Comparison of ENCODE assay signal across 16 cellular contexts in the genomic region with DNA sequence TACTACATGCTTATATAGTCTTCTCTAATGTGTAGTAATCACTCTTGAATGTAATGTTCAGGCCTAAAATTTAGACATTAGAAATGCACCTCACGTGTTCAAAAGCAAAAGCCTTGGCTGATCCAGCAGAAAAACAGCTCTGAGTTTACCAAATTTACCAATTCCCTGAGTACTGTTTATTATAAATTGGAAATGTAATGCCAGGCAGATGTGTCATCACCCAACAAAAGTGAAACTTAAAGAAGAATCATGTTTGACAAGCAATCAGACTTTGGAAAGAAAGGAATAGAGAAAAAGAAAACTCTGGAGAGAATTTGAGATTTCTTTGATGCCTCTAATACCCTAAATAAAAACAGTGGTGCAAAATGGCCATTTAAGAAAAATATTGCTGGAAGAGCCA. TPM values are rescaled to one million over a fixed set of nuclear protein-coding genes. Genes with fewer than 3 reads are reported as not detected.
DNase-seq lines count a peak whose midpoint lies in the region; ATAC-seq and TF ChIP-seq lines count a peak whose summit lies in the region.
"Had no signal": no experiment of that assay in that cellular context is flagged by ENCODE, and none has a peak within 500 bp of the region (broad histone marks: within the 10 kb centered on the region; RNA-seq: fewer than 3 reads in every experiment).

No MANE protein-coding gene starts in this region.

- peak overlapping the region; percentile 26 for H3K9ac ChIP-seq in fibroblast of lung (ENCODE audit: insufficient read depth, low read length)
- H3K9ac ChIP-seq: BLaER1 had no signal

- H3K27me3 ChIP-seq in fibroblast of lung (ENCODE audit: control insufficient read depth, insufficient read depth, low read length): no peaks in the 10 kb centered on the region
- H3K27me3 ChIP-seq: BLaER1, esophagus squamous epithelium had no signal

- TF ChIP-seq CTCF in fibroblast of lung (conservative IDR thresholded peaks at IDR 0.05 in 1 of 2, IDR thresholded peaks at IDR 0.05 in 1 of 2; ENCODE audit: low read depth in 1 of 2, low read length in 2 of 2): no peak

- peak overlapping the region; percentile 34 for H3K27ac ChIP-seq in fibroblast of lung (ENCODE audit: insufficient read depth, low read length)
- H3K27ac ChIP-seq: BLaER1, lower lobe of right lung had no signal

- peak; percentile 76 for DNase-seq in ELR (ENCODE audit: low read depth)
- DNase-seq in SK-MEL-5 (ENCODE audit: low read depth, low spot score): peak; percentile 15
- DNase-seq in fibroblast of lung (ENCODE audit: low read depth in 2 of 2): peak; percentile 27 to 89
- peak; percentile 34 for DNase-seq in skeletal muscle cell (ENCODE audit: low read depth)
- DNase-seq in GDM1 (lab: John Stamatoyannopoulos, UW): no peak
- no peak for DNase-seq in iPS-NIHi11 (ENCODE audit: low spot score)
- DNase-seq in activated naive CD4-positive, alpha-beta T cell treated with anti-CD3 and anti-CD28 coated beads, Interleukin-2, amount 50 U/mL, for 16 hours: no peak
- DNase-seq: activated B cell treated with CpG ODN at 0.5 μM for 24 hours; activated effector memory CD4-positive, alpha-beta T cell treated with Interleukin-2 at 50 U/mL for 16 hours; aorta; esophagus squamous epithelium; lower lobe of right lung; NCI-H2171 had no signal

- no peaks in the 10 kb centered on the region for H3K79me2 ChIP-seq in fibroblast of lung (ENCODE audit: control insufficient read depth, insufficient read depth, low read length)

- no peaks in the 10 kb centered on the region for H3K36me3 ChIP-seq in fibroblast of lung (ENCODE audit: control insufficient read depth, insufficient read depth, low read length)
- H3K36me3 ChIP-seq: BLaER1, esophagus squamous epithelium, lower lobe of right lung had no signal

- peaks cover 6% of the 10 kb centered on the region for H3K4me1 ChIP-seq in fibroblast of lung (ENCODE audit: control insufficient read depth, extremely low read depth, insufficient read depth, low read length)
- H3K4me1 ChIP-seq: lower lobe of right lung had no signal

- no peaks in the 10 kb centered on the region for H4K20me1 ChIP-seq in fibroblast of lung (ENCODE audit: control insufficient read depth, extremely low read depth, insufficient read depth, low read length)
- H4K20me1 ChIP-seq: BLaER1 had no signal

- H3K9me3 ChIP-seq in fibroblast of lung (ENCODE audit: control insufficient read depth, insufficient read depth, low read depth, low read length): no peaks in the 10 kb centered on the region
- H3K9me3 ChIP-seq: BLaER1, esophagus squamous epithelium, lower lobe of right lung had no signal

- H3K4me2 ChIP-seq in fibroblast of lung (ENCODE audit: extremely low read depth, insufficient read depth, low read length): peak overlapping the region; percentile 91
- H3K4me2 ChIP-seq: BLaER1 had no signal

- peak overlapping the region in 1 of 4 experiments; percentile 27 for H3K4me3 ChIP-seq in fibroblast of lung (replicated peaks in 1 of 4; ENCODE audit: control extremely low read depth in 1 of 4, insufficient read depth in 1 of 4, low read depth in 3 of 4, low read length in 4 of 4)
- H3K4me3 ChIP-seq in skeletal muscle cell (ENCODE audit: low read depth, low read length): no peak overlapping the region
- H3K4me3 ChIP-seq: BLaER1, esophagus squamous epithelium, lower lobe of right lung had no signal

- no peak for ATAC-seq in GM21723 (IDR thresholded peaks at IDR 0.05; ENCODE audit: unreplicated experiment)
- ATAC-seq: natural killer cell treated with Interleukin-12 subunit alpha and Interleukin-12 subunit beta and Interleukin-15 and Interleukin-18, amount 100 ng/mL, for 72 hours had no signal

- no peak overlapping the region for H2AFZ ChIP-seq in fibroblast of lung (ENCODE audit: low read length)

- in situ Hi-C loops in SK-MEL-5 (cut with HindIII; ENCODE audit: low pct_unique_long_range_greater_than_20kb, low sequenced_read_pairs): no loop called here

RNA-seq across cellular contexts. Expression of a gene that starts 26.5 kb away (rescaled TPM):
- total RNA-seq in SK-MEL-5 (2014; rRNA removed; shearing (Covaris generic)): 108 and 114 TPM in 2 replicates
- polyA plus RNA-seq in SK-MEL-5 (2015; cell fraction: cytosol; rRNA removed): 169 and 179 TPM in 2 replicates
- polyA plus RNA-seq in SK-MEL-5 (2015; cell fraction: nucleus; rRNA removed): 59.9 and 100 TPM in 2 replicates
- 47.3 and 60.1 TPM in 2 replicates for total RNA-seq in fibroblast of lung
- polyA plus RNA-seq in fibroblast of lung: 212 and 215 TPM in 2 replicates
- 147 and 171 TPM in 2 replicates for polyA plus RNA-seq in fibroblast of lung (2012)
- polyA minus RNA-seq in fibroblast of lung (ENCODE audit: low replicate concordance): 44.0 and 46.7 TPM in 2 replicates

RNA-seq across cellular contexts. Expression of a gene that starts 55.5 kb away (rescaled TPM):
- total RNA-seq in SK-MEL-5 (2014; rRNA removed; shearing (Covaris generic)): 178 and 200 TPM in 2 replicates
- 88.5 and 94.9 TPM in 2 replicates for polyA plus RNA-seq in SK-MEL-5 (2015; cell fraction: cytosol; rRNA removed)
- 87.1 and 104 TPM in 2 replicates for polyA plus RNA-seq in SK-MEL-5 (2015; cell fraction: nucleus; rRNA removed)
- total RNA-seq in fibroblast of lung: 42.1 and 48.2 TPM in 2 replicates
- 51.1 and 51.5 TPM in 2 replicates for polyA plus RNA-seq in fibroblast of lung
- 43.3 and 48.7 TPM in 2 replicates for polyA plus RNA-seq in fibroblast of lung (2012)
- 3.3 and 7.1 TPM in 2 replicates for polyA minus RNA-seq in fibroblast of lung (ENCODE audit: low replicate concordance)

Comparison
In these comparisons a context has a peak if more than half of its experiments do, and no peak if none do; other contexts are left out.
1. DNase-seq: peak in ELR (single experiment), SK-MEL-5 (single experiment), fibroblast of lung (2 of 2) and skeletal muscle cell (single experiment); none in GDM1 (single experiment), iPS-NIHi11 (single experiment) and activated naive CD4-positive, alpha-beta T cell treated with anti-CD3 and anti-CD28 coated beads, Interleukin-2, amount 50 U/mL, for 16 hours (single experiment).